Comparison of ENCODE assay signal across 21 cellular contexts in genomic region chr4:141788169-141788915, GRCh38.
DNase-seq lines count a peak whose midpoint lies in the region; ATAC-seq and TF ChIP-seq lines count a peak whose summit lies in the region.
"Had no signal": no experiment of that assay in that cellular context is flagged by ENCODE, and none has a peak within 500 bp of the region (broad histone marks: within the 10 kb centered on the region; RNA-seq: fewer than 3 reads in every experiment).

No MANE protein-coding gene starts in this region.

- H3K9me3 ChIP-seq in adipocyte (ENCODE audit: control insufficient read depth, low read length) = peaks cover 2% of the 10 kb centered on the region

- H3K27me3 ChIP-seq in adipocyte (replicated peaks; ENCODE audit: control insufficient read depth, insufficient read depth, low read length) = no peaks in the 10 kb centered on the region

- H3K4me3 ChIP-seq in AG10803 (ENCODE audit: low read length) = no peak overlapping the region
- H3K4me3 ChIP-seq in adipocyte (ENCODE audit: low read length) = no peak overlapping the region
- H3K4me3 ChIP-seq: K562, PC-9 had no signal

- H3K4me1 ChIP-seq in adipocyte (ENCODE audit: control insufficient read depth, insufficient read depth, low read length) = no peaks in the 10 kb centered on the region

- H3K36me3 ChIP-seq in adipocyte (ENCODE audit: control insufficient read depth, insufficient read depth, low read length, severe bottlenecking) = no peaks in the 10 kb centered on the region

- DNase-seq in AG10803 (ENCODE audit: low read depth) (peak; percentile 56), adipocyte (ENCODE audit: low read depth) (peak; percentile 42), fibroblast of gingiva (ENCODE audit: low read depth) (peak; percentile 26), non-pigmented ciliary epithelial cell (ENCODE audit: low read depth) (peak; percentile 61), NCI-H146 treated with DMSO at 0.1 percent for 48 hours (lab: John Stamatoyannopoulos, UW; ENCODE audit: unreplicated experiment) (no peak), COLO668 (lab: John Stamatoyannopoulos, UW; ENCODE audit: unreplicated experiment) (no peak)
- DNase-seq: COR-L47, DMS 273 treated with DMSO at 0.1 percent for 48 hours, DND-41, GDM1, GOT3, NCI-H1092 treated with DMSO at 0.1 percent for 48 hours, NCI-H1694, NCI-H2081 treated with DMSO at 0.1 percent for 48 hours, NCI-H510A treated with DMSO at 0.1 percent for 48 hours, PC-9, SIG-M5 had no signal

- no peak overlapping the region for H3K9ac ChIP-seq in adipocyte (ENCODE audit: low read length)

- ATAC-seq in GM18511 (IDR thresholded peaks at IDR 0.05; ENCODE audit: unreplicated experiment) (no peak), HG03354 (IDR thresholded peaks at IDR 0.05; ENCODE audit: poor library complexity, severe bottlenecking, unreplicated experiment) (no peak)
- ATAC-seq: HCT116, K562 had no signal

- TF ChIP-seq CTCF in AG10803 (conservative IDR thresholded peaks at IDR 0.05; ENCODE audit: low read length) = no peak

Comparison
In these comparisons a context has a peak if more than half of its experiments do, and no peak if none do; other contexts are left out.
1. DNase-seq: peak in AG10803 (single experiment), adipocyte (single experiment), fibroblast of gingiva (single experiment) and non-pigmented ciliary epithelial cell (single experiment); none in NCI-H146 treated with DMSO at 0.1 percent for 48 hours (single experiment) and COLO668 (single experiment).